ENCODE assay signal across 8 cellular contexts in the genomic region with DNA sequence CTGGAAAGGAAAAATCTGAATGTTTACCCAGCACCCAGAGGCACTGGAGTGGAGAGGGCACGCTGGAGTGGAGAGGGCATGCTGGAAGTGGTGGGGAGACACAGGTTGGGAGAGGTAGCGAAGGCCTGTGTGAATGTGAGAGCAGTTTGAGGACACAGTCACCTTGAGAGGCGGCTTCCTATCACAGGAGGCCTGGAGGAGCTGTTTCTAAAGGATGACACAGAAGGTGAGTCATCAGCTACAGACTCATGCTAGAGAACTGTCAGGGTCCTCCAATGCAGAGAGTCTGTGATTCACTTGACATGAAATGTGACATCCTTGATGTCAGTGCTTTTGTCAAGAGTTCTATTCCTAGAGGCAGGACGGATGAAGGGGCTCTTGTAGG. TPM values are rescaled to one million over a fixed set of nuclear protein-coding genes. Genes with fewer than 3 reads are reported as not detected.
DNase-seq lines count a peak whose midpoint lies in the region; ATAC-seq, FAIRE-seq and TF ChIP-seq lines count a peak whose summit lies in the region.

No MANE protein-coding gene starts in this region.

- H3K36me3 Mint-ChIP-seq in MCF 10A (ENCODE audit: insufficient read depth, unreplicated experiment), result peaks cover 21% of the 10 kb centered on the region
- peaks cover 2% of the 10 kb centered on the region for H3K36me3 Mint-ChIP-seq in activated naive CD4-positive, alpha-beta T cell treated with anti-CD3 and anti-CD28 coated beads, Interleukin-2, amount 50 U/mL, for 24 hours

- peaks cover 15% of the 10 kb centered on the region for H3K4me1 Mint-ChIP-seq in MCF 10A (ENCODE audit: insufficient read depth, unreplicated experiment)
- H3K4me1 Mint-ChIP-seq in activated naive CD4-positive, alpha-beta T cell treated with anti-CD3 and anti-CD28 coated beads, Interleukin-2, amount 50 U/mL, for 24 hours, result peaks cover 48% of the 10 kb centered on the region

- no peaks in the 10 kb centered on the region for H3K9me3 Mint-ChIP-seq in MCF 10A (ENCODE audit: unreplicated experiment)
- H3K9me3 Mint-ChIP-seq in activated naive CD4-positive, alpha-beta T cell treated with anti-CD3 and anti-CD28 coated beads, Interleukin-2, amount 50 U/mL, for 24 hours, result no peaks in the 10 kb centered on the region

- POLR2A ChIA-PET in MCF 10A (lab: Yijun Ruan, JAX), result interaction anchor here (0.7 to 1.6 kb wide), 6 partner anchors 18 to 74 kb away, joined by 3 to 10 read pairs (median 4); partner anchors contain the start of genes PSKH1 and PSMB10

- H3K27ac ChIP-seq in breast epithelium (peak overlapping the region in 1 of 2 donors; percentile 4), thoracic aorta (peak overlapping the region; percentile 13 to 43)

- peak overlapping the region; percentile 65 for H3K27ac Mint-ChIP-seq in MCF 10A (ENCODE audit: low read depth, unreplicated experiment)
- H3K27ac Mint-ChIP-seq in activated naive CD4-positive, alpha-beta T cell treated with anti-CD3 and anti-CD28 coated beads, Interleukin-2, amount 50 U/mL, for 24 hours, result peak overlapping the region; percentile 52

- no peak for TF ChIP-seq CTCF in MCF 10A (IDR thresholded peaks at IDR 0.05; ENCODE audit: unreplicated experiment)
- no peak for TF ChIP-seq CTCF in breast epithelium (IDR thresholded peaks at IDR 0.05)
- TF ChIP-seq CTCF in thoracic aorta (IDR thresholded peaks at IDR 0.05), result no peak
- TF ChIP-seq CTCF in D721Med (IDR thresholded peaks at IDR 0.05; ENCODE audit: insufficient read depth, missing control alignments), result no peak

- BruUV-seq in MCF 10A (replicated peaks; lab: Mats Ljungman, UMichigan), result no TSS peak

- H3K27me3 Mint-ChIP-seq in MCF 10A (ENCODE audit: insufficient read depth, unreplicated experiment), result no peaks in the 10 kb centered on the region
- no peaks in the 10 kb centered on the region for H3K27me3 Mint-ChIP-seq in activated naive CD4-positive, alpha-beta T cell treated with anti-CD3 and anti-CD28 coated beads, Interleukin-2, amount 50 U/mL, for 24 hours

- H3K9me3 ChIP-seq in breast epithelium (no peaks in the 10 kb centered on the region), thoracic aorta (no peaks in the 10 kb centered on the region)

- no peak overlapping the region for H3K4me3 Mint-ChIP-seq in MCF 10A (ENCODE audit: unreplicated experiment)
- peak overlapping the region; percentile 20 for H3K4me3 Mint-ChIP-seq in activated naive CD4-positive, alpha-beta T cell treated with anti-CD3 and anti-CD28 coated beads, Interleukin-2, amount 50 U/mL, for 24 hours

- intact Hi-C loops in MCF 10A (cut with micrococcal nuclease) (loop anchor here (5.0 kb wide), 1 partner anchor 76 kb away; the partner anchor contains the start of gene THAP11), breast epithelium (cut with DNase I; ENCODE audit: low total_unique reads) (no loop called here)

- ATAC-seq in thoracic aorta (ENCODE audit: insufficient number of reproducible peaks, low FRiP score, low read depth) (no peak), HG02885 (IDR thresholded peaks at IDR 0.05; ENCODE audit: poor library complexity, unreplicated experiment) (no peak), HG02763 (IDR thresholded peaks at IDR 0.05; ENCODE audit: unreplicated experiment) (no peak)

- H3K27me3 ChIP-seq in breast epithelium (no peaks in the 10 kb centered on the region), thoracic aorta (replicated peaks; ENCODE audit: insufficient read depth) (no peaks in the 10 kb centered on the region)

- FAIRE-seq in islet of Langerhans (lab: Jason Lieb, UNC) (peak; percentile 60), D721Med (lab: Jason Lieb, UNC) (no peak)

- CTCF ChIA-PET in MCF 10A (lab: Yijun Ruan, JAX), result interaction anchor here (0.6 to 1.7 kb wide), 6 partner anchors 12 to 580 kb away, joined by 3 to 12 read pairs (median 5); no protein-coding TSS in a partner anchor

- no peak overlapping the region for H3K4me3 ChIP-seq in breast epithelium
- no peak overlapping the region for H3K4me3 ChIP-seq in thoracic aorta

- no peak for TF ChIP-seq POLR2A in breast epithelium (IDR thresholded peaks at IDR 0.05)

- DNase-seq in MCF 10A (ENCODE audit: unreplicated experiment) (peak; percentile 81), breast epithelium (ENCODE audit: low spot score in 2 of 2) (no peak), thoracic aorta (ENCODE audit: low spot score) (no peak), D721Med (ENCODE audit: insufficient read length, low spot score) (no peak)

- H3K4me1 ChIP-seq in breast epithelium (no peaks in the 10 kb centered on the region), thoracic aorta (ENCODE audit: control insufficient read depth in 1 of 2, low read depth in 2 of 2) (peaks cover 18 to 38% of the 10 kb centered on the region in 2 donors)

- H3K36me3 ChIP-seq in breast epithelium (no peaks in the 10 kb centered on the region), thoracic aorta (no peaks in the 10 kb centered on the region)

RNA-seq across cellular contexts. Expression of gene CTRL, which starts 13.8 kb away (rescaled TPM):
- total RNA-seq in MCF 10A (2022) (0.52 and 1.6 TPM in 2 replicates), breast epithelium (1 to 10 TPM; 1.0 to 2.6 (median 1.8) TPM), thoracic aorta (1 to 10 TPM in 1 of 2 donors, under 1 TPM in 1; 0.54 to 2.5 TPM)

RNA-seq across cellular contexts. Expression of gene PSMB10, which starts 18.8 kb away (rescaled TPM):
- 20.3 and 32.7 TPM in 2 replicates for total RNA-seq in MCF 10A (2022)
- total RNA-seq in breast epithelium, result 10 to 100 TPM; 32.1 to 46.2 (median 34.1) TPM
- 10 to 100 TPM; 19.8 to 52.7 TPM for total RNA-seq in thoracic aorta

RNA-seq across cellular contexts. Expression of gene PSKH1, which starts 24.8 kb away (rescaled TPM):
- 21.7 and 27.9 TPM in 2 replicates for total RNA-seq in MCF 10A (2022)
- 10 to 100 TPM; 17.3 to 20.5 (median 17.4) TPM for total RNA-seq in breast epithelium
- total RNA-seq in thoracic aorta, result 10 to 100 TPM; 24.1 to 36.0 TPM

RNA-seq across cellular contexts. Expression of gene LCAT, which starts 26.1 kb away (rescaled TPM):
- total RNA-seq in MCF 10A (2022) (35.3 and 44.5 TPM in 2 replicates), breast epithelium (10 to 100 TPM; 11.8 to 18.6 (median 15.4) TPM), thoracic aorta (10 to 100 TPM; 28.1 to 46.6 TPM)

RNA-seq across cellular contexts. Expression of gene NRN1L, which starts 33.2 kb away (rescaled TPM):
- total RNA-seq in MCF 10A (2022) (0.81 TPM in 1 of 2 replicates, not detected in the other), breast epithelium (1 to 10 TPM in 2 of 3 donors, not detected in 1; 1.3 to 1.4 TPM), thoracic aorta (not detected)
